In the genomic region with DNA sequence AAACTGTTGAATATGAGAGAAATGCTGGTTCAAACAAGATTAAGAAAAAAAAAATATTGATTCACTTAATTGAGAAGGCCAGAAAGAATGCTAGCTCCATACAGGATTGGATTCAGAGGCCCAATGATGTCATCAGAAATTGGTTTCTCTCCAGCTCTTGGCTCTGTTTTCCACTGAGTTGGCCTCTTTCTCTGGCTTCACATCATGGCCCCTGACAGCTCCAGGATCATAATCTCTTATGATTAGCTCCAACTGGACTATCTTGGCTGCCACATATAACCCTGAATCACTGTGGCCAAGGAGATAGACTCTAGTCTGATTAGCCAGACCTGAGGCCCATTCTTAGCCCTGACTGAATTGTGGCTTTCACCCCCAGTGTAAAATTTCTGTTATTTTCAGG, we compare ENCODE assay signal across 13 cellular contexts.
A peak's percentile ranks its signal among the peaks of the same experiment; 100 is the strongest.
DNase-seq lines count a peak whose midpoint lies in the region; ATAC-seq and TF ChIP-seq lines count a peak whose summit lies in the region.
"Had no signal": no experiment of that assay in that cellular context is flagged by ENCODE, and none has a peak within 500 bp of the region (broad histone marks: within the 10 kb centered on the region; RNA-seq: fewer than 3 reads in every experiment).

No MANE protein-coding gene starts in this region.

- no peaks in the 10 kb centered on the region for H3K4me1 ChIP-seq in upper lobe of right lung
- no peaks in the 10 kb centered on the region for H3K4me1 ChIP-seq in tibial nerve
- H3K4me1 ChIP-seq: upper lobe of left lung had no signal

- ATAC-seq in left lobe of liver (peak; percentile 77), upper lobe of right lung (peak; percentile 52), HG02610 (IDR thresholded peaks at IDR 0.05; ENCODE audit: unreplicated experiment) (no peak)
- ATAC-seq: activated CD8-positive, alpha-beta T cell treated with anti-CD3 and anti-CD28 coated beads for 36 hours; activated T-helper 17 cell treated with anti-CD3 and anti-CD28 coated beads, Interleukin-2, amount 50 U/mL, for 72 hours had no signal

- peak; percentile 78 to 93 for DNase-seq in NCI-H446 (lab: John Stamatoyannopoulos, UW)
- DNase-seq in cerebellar nuclear complex (lab: John Stamatoyannopoulos, UW), result peak; percentile 74 to 95
- DNase-seq in left lobe of liver (ENCODE audit: low spot score), result no peak
- DNase-seq in upper lobe of right lung, result no peak
- no peak for DNase-seq in occipital lobe (lab: John Stamatoyannopoulos, UW)
- no peak for DNase-seq in tibial nerve (ENCODE audit: low spot score in 2 of 2)
- no peak for DNase-seq in GM03348 (ENCODE audit: low spot score)
- DNase-seq: activated CD8-positive, alpha-beta T cell treated with anti-CD3 and anti-CD28 coated beads for 36 hours; kidney glomerular epithelial cell; stimulated activated CD4-positive, alpha-beta T cell treated with anti-CD3 and anti-CD28 coated beads, Interleukin-4, amount 100 ng/mL, for 1 hour; upper lobe of left lung had no signal

- H3K27ac ChIP-seq in upper lobe of right lung (no peak overlapping the region), tibial nerve (no peak overlapping the region)
- H3K27ac ChIP-seq: upper lobe of left lung had no signal

- H3K9me3 ChIP-seq in upper lobe of right lung, result no peaks in the 10 kb centered on the region
- peaks cover 0 to 6% (median 2%) of the 10 kb centered on the region in 4 donors for H3K9me3 ChIP-seq in tibial nerve
- H3K9me3 ChIP-seq: upper lobe of left lung had no signal

- intact Hi-C loops in upper lobe of right lung (cut with DNase I), result no loop called here

- H3K4me3 ChIP-seq in upper lobe of right lung, result no peak overlapping the region
- no peak overlapping the region for H3K4me3 ChIP-seq in tibial nerve
- H3K4me3 ChIP-seq: upper lobe of left lung had no signal

- H3K36me3 ChIP-seq in upper lobe of right lung (no peaks in the 10 kb centered on the region), tibial nerve (no peaks in the 10 kb centered on the region)
- H3K36me3 ChIP-seq: upper lobe of left lung had no signal

- TF ChIP-seq POLR2A in tibial nerve (IDR thresholded peaks at IDR 0.05), result no peak

- TF ChIP-seq CTCF in upper lobe of right lung (IDR thresholded peaks at IDR 0.05) (no peak), tibial nerve (IDR thresholded peaks at IDR 0.05) (no peak)

- no peak for TF ChIP-seq EP300 in tibial nerve (IDR thresholded peaks at IDR 0.05)

- H3K27me3 ChIP-seq in upper lobe of right lung (no peaks in the 10 kb centered on the region), tibial nerve (no peaks in the 10 kb centered on the region)
- H3K27me3 ChIP-seq: upper lobe of left lung had no signal

Comparison
In these comparisons a context has a peak if more than half of its experiments do, and no peak if none do; other contexts are left out.
1. DNase-seq: peak in NCI-H446 (2 of 2) and cerebellar nuclear complex (2 of 2); none in left lobe of liver (single experiment), upper lobe of right lung (single experiment), occipital lobe (single experiment), tibial nerve (0 of 2) and GM03348 (single experiment).